ENCODE assay signal across 11 cellular contexts in the genomic region with DNA sequence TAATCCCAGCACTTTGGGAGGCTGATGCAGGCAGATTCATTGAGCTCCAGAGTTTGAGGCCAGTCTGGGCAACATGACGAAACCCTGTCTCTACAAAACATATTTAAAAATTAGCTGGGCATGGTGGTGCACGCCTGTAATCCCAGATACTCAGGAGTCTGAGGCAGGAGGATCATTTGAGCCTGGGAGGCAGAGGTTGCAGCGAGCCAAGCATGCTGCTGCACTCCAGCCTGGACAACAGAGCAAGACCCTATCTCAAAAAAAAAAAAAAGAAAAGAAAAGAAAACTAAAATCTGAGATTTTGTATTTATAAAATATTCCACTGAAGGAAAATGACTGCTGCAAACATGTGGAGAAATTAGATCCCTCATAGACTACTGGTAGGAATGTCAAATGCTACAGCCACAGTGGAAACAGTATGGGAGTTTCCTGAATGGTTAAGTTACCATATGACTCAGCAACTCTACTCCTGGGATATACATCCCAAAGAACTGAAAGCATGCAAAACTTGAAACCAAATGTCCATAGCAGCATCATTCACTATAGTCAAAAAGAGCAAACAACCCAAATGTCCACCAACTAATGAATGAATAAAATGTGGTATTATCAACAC.
DNase-seq lines count a peak whose midpoint lies in the region; ATAC-seq and TF ChIP-seq lines count a peak whose summit lies in the region.
"Had no signal": no experiment of that assay in that cellular context is flagged by ENCODE, and none has a peak within 500 bp of the region (broad histone marks: within the 10 kb centered on the region; RNA-seq: fewer than 3 reads in every experiment).

No MANE protein-coding gene starts in this region.

- intact Hi-C loops in psoas muscle (cut with DNase I) = no loop called here

- TF ChIP-seq CTCF in RWPE1 (conservative IDR thresholded peaks at IDR 0.05; ENCODE audit: low read depth) (no peak), epithelial cell of proximal tubule (conservative IDR thresholded peaks at IDR 0.05; ENCODE audit: low read depth, low read length) (peak; percentile 26), psoas muscle (IDR thresholded peaks at IDR 0.05) (peak; percentile 32)

- H3K36me3 ChIP-seq in psoas muscle (ENCODE audit: insufficient read depth in 1 of 2, low read depth in 1 of 2) = peaks cover 10 to 80% of the 10 kb centered on the region in 2 donors
- H3K36me3 ChIP-seq: colonic mucosa had no signal

- H3K27ac ChIP-seq in RWPE1 (peak overlapping the region; percentile 58), psoas muscle (peak overlapping the region; percentile 60)
- H3K27ac ChIP-seq: colonic mucosa, transverse colon had no signal

- ATAC-seq in psoas muscle (peak; percentile 55 to 79 (median 71)), HG02981 (IDR thresholded peaks at IDR 0.05; ENCODE audit: unreplicated experiment) (no peak), GM19467 (IDR thresholded peaks at IDR 0.05; ENCODE audit: unreplicated experiment) (no peak)

- peak; percentile 37 for DNase-seq in GM04504 (ENCODE audit: low read depth)
- DNase-seq in RWPE1 (ENCODE audit: low spot score) = peak; percentile 40
- no peak for DNase-seq in epithelial cell of proximal tubule (ENCODE audit: low read depth)
- no peak for DNase-seq in psoas muscle
- DNase-seq in SIG-M5 treated with dmso at 0.1 percent for 504 hours (lab: John Stamatoyannopoulos, UW; ENCODE audit: unreplicated experiment) = no peak
- DNase-seq in activated CD4-positive, alpha-beta T cell treated with anti-CD3 and anti-CD28 coated beads for 4 hours = no peak
- DNase-seq: colonic mucosa, NCI-H69, transverse colon had no signal

- CTCF ChIA-PET in RWPE1 (lab: Yijun Ruan, JAX) = no interaction called here

- H3K9me3 ChIP-seq in psoas muscle = no peaks in the 10 kb centered on the region
- H3K9me3 ChIP-seq: colonic mucosa, transverse colon had no signal

- 95 to 98% (median 97%) methylated on average over 3 of the region's 3 CpGs for WGBS in psoas muscle, 3 donors

- H3K4me3 ChIP-seq in epithelial cell of proximal tubule (ENCODE audit: low read depth, low read length) (no peak overlapping the region), psoas muscle (no peak overlapping the region)
- H3K4me3 ChIP-seq: colonic mucosa, transverse colon had no signal

- H3K27me3 ChIP-seq in psoas muscle (ENCODE audit: insufficient read depth in 3 of 3, low read length in 2 of 3) = no peaks in the 10 kb centered on the region
- H3K27me3 ChIP-seq: colonic mucosa, transverse colon had no signal

- POLR2A ChIA-PET in RWPE1 (lab: Yijun Ruan, JAX; ENCODE audit: low non-redundant PET) = no interaction called here

- H3K4me1 ChIP-seq in psoas muscle = peaks cover 15% of the 10 kb centered on the region
- H3K4me1 ChIP-seq: colonic mucosa had no signal

Comparison
In these comparisons a context has a peak if more than half of its experiments do, and no peak if none do; other contexts are left out.
1. DNase-seq: peak in GM04504 (single experiment) and RWPE1 (single experiment); none in epithelial cell of proximal tubule (single experiment), psoas muscle (0 of 2), SIG-M5 treated with dmso at 0.1 percent for 504 hours (single experiment) and activated CD4-positive, alpha-beta T cell treated with anti-CD3 and anti-CD28 coated beads for 4 hours (0 of 2).
2. ATAC-seq: peak in psoas muscle (4 of 4); none in HG02981 (single experiment) and GM19467 (single experiment).